7 cellular contexts compared by ENCODE assay signal in the genomic region with DNA sequence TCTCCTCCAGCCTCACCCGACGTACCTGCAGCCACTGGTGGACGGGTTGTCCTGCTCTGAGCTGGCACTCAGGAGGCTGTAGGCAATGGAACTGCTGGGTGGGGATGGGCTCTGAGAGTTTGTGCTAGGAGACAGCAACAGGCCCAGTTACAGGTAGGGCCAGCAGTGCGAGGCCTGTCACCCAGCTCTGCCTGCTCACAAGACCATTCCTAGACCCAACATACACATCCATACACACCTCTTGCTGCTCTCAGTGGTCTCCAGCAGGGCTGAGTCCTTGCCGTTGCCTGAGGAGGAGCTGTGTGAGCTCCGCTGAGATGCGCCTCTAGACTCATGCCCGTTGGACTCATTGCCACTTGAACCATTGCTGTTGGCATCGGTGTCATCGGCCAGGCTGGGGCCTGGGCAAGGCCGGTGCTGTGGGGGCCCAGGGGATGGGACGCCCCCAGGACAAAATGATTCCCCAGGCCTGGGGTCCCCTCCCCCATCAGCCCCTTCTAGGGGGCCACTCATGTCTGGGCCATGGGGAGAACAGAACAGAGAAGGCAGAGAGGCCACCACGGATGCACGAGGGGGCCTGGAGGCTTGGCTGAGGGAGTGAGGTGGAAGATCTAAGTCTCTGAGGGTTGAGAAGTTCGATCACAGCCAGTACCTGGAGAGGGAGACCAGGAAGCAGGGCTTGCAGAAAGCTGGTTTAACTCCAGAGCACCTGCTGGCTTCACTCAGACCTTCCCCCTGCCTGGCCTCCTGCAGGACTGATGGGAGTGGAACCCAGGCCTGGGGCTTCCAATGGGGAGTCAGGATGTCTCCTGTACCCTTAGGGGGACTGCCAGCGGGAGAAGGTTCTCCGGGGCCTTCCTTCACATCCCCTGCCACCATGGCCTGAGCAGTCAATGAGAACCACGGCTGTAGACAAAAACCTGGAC. TPM values are rescaled to one million over a fixed set of nuclear protein-coding genes. Genes with fewer than 3 reads are reported as not detected.
DNase-seq lines count a peak whose midpoint lies in the region; ATAC-seq, FAIRE-seq and TF ChIP-seq lines count a peak whose summit lies in the region.
"Had no signal": no experiment of that assay in that cellular context is flagged by ENCODE, and none has a peak within 500 bp of the region (broad histone marks: within the 10 kb centered on the region; RNA-seq: fewer than 3 reads in every experiment).

No MANE protein-coding gene starts in this region.

- DNase-seq in H9 (no peak), astrocyte (ENCODE audit: low read depth) (no peak), iPS-NIHi7 (ENCODE audit: extremely low spot score) (no peak), OCI-M2 (lab: John Stamatoyannopoulos, UW; ENCODE audit: unreplicated experiment) (no peak)

- no peak overlapping the region for H4K8ac ChIP-seq in H9 (replicated peaks; ENCODE audit: insufficient read length, low read depth, low read length)

- H2BK12ac ChIP-seq in H9 (ENCODE audit: insufficient read length, low read depth, low read length), result no peak overlapping the region

- H3K27me3 ChIP-seq in H9 (ENCODE audit: insufficient read depth, low read length), result no peaks in the 10 kb centered on the region
- no peaks in the 10 kb centered on the region for H3K27me3 ChIP-seq in astrocyte (ENCODE audit: insufficient read depth, low read length)
- H3K27me3 ChIP-seq in neutrophil, result peaks cover 15% of the 10 kb centered on the region

- peak overlapping the region; percentile 87 for H3K4me2 ChIP-seq in H9 (ENCODE audit: insufficient read depth, insufficient read length, low read length)
- H3K4me2 ChIP-seq in astrocyte (ENCODE audit: low read length), result peak overlapping the region; percentile 96

- H4K91ac ChIP-seq in H9 (ENCODE audit: insufficient read length, low read depth, low read length), result no peak overlapping the region

- H3K4me3 Mint-ChIP-seq in H9 (peak overlapping the region; percentile 90 to 97), astrocyte (ENCODE audit: unreplicated experiment) (peak overlapping the region; percentile 54)

- no peak overlapping the region for H3K4ac ChIP-seq in H9 (ENCODE audit: low read depth, low read length)

- H3K9me3 Mint-ChIP-seq in H9 (no peaks in the 10 kb centered on the region), astrocyte (ENCODE audit: unreplicated experiment) (peaks cover 2% of the 10 kb centered on the region)

- no peak overlapping the region for H3K18ac ChIP-seq in H9 (ENCODE audit: insufficient read length, low read depth, low read length)

- WGBS in H9 (ENCODE audit: extremely low coverage, insufficient read length, low lambda C conversion rate), result no CpG with 5 or more reads among the region's 18 CpGs

- peaks cover 2% of the 10 kb centered on the region for H3K27me3 Mint-ChIP-seq in H9 (ENCODE audit: low read depth)
- no peaks in the 10 kb centered on the region for H3K27me3 Mint-ChIP-seq in astrocyte (ENCODE audit: low read depth, unreplicated experiment)

- no peak overlapping the region for H4K5ac ChIP-seq in H9 (ENCODE audit: insufficient read length, low read depth, low read length)

- H2BK20ac ChIP-seq in H9 (ENCODE audit: low read depth, low read length, poor library complexity, severe bottlenecking), result no peak overlapping the region

- H3T11ph ChIP-seq in H9 (ENCODE audit: low read length), result no peak overlapping the region

- no peak for FAIRE-seq in astrocyte (lab: Jason Lieb, UNC)

- peaks cover 21 to 25% of the 10 kb centered on the region in 2 experiments for H3K4me1 Mint-ChIP-seq in H9
- peaks cover 19% of the 10 kb centered on the region for H3K4me1 Mint-ChIP-seq in astrocyte (ENCODE audit: low read depth, unreplicated experiment)

- no peaks in the 10 kb centered on the region for H4K20me1 ChIP-seq in H9 (ENCODE audit: control insufficient read depth, insufficient read depth, insufficient read length)
- peaks cover 17% of the 10 kb centered on the region for H4K20me1 ChIP-seq in astrocyte (ENCODE audit: insufficient read depth, low read length)

- H3K56ac ChIP-seq in H9 (ENCODE audit: insufficient read length, low read depth, low read length), result no peak overlapping the region

- H3K9me3 ChIP-seq in H9 (ENCODE audit: control insufficient read depth, low read depth, low read length) (no peaks in the 10 kb centered on the region), astrocyte (ENCODE audit: insufficient read depth, low read depth, low read length) (no peaks in the 10 kb centered on the region), neutrophil (no peaks in the 10 kb centered on the region)

- peaks cover 13% of the 10 kb centered on the region for H3K23me2 ChIP-seq in H9 (ENCODE audit: insufficient read length, low read depth, low read length, poor library complexity, severe bottlenecking)

- H2BK5ac ChIP-seq in H9 (ENCODE audit: insufficient read length, low read length), result no peak overlapping the region

- H2AFZ ChIP-seq in H9 (ENCODE audit: low read length), result no peak overlapping the region
- peak overlapping the region; percentile 65 for H2AFZ ChIP-seq in astrocyte (ENCODE audit: low read depth, low read length)

- H3K27ac Mint-ChIP-seq in H9 (no peak overlapping the region), astrocyte (ENCODE audit: unreplicated experiment) (no peak overlapping the region)

- H3K36me3 ChIP-seq in astrocyte (ENCODE audit: insufficient read depth, low read length), result peaks cover 3% of the 10 kb centered on the region
- H3K36me3 ChIP-seq in neutrophil, result peaks cover 15% of the 10 kb centered on the region

- peaks cover 2% of the 10 kb centered on the region for H3K79me1 ChIP-seq in H9 (ENCODE audit: insufficient read depth, low read depth, low read length, poor library complexity, severe bottlenecking)

- H3K36me3 Mint-ChIP-seq in H9 (ENCODE audit: insufficient read depth in 1 of 3, low read depth in 3 of 3) (peaks cover 28 to 41% (median 40%) of the 10 kb centered on the region in 3 experiments), astrocyte (ENCODE audit: low read depth, unreplicated experiment) (peaks cover 22% of the 10 kb centered on the region)

- no peak overlapping the region for H2BK15ac ChIP-seq in H9 (ENCODE audit: low read depth, low read length)

- H3K14ac ChIP-seq in H9 (ENCODE audit: insufficient read depth, low read length), result no peak overlapping the region

- H3K4me3 ChIP-seq in astrocyte (ENCODE audit: insufficient read depth, low read depth, low read length) (peak overlapping the region; percentile 73), neutrophil (ENCODE audit: low read depth in 1 of 2, low read length in 1 of 2) (peak overlapping the region; percentile 69 to 95)

- H3K4me1 ChIP-seq in H9 (ENCODE audit: insufficient read depth, low read length) (peaks cover 5% of the 10 kb centered on the region), astrocyte (ENCODE audit: insufficient read depth, low read length) (peaks cover 45% of the 10 kb centered on the region), neutrophil (ENCODE audit: control insufficient read depth in 1 of 2, insufficient read depth in 1 of 2, low read depth in 1 of 2, low read length in 1 of 2) (peaks cover 48 to 51% of the 10 kb centered on the region in 2 experiments)

- no peak for ATAC-seq in HG03439 (IDR thresholded peaks at IDR 0.05; ENCODE audit: unreplicated experiment)

- no peak overlapping the region for H2BK120ac ChIP-seq in H9 (ENCODE audit: low read depth, low read length, poor library complexity, severe bottlenecking)

- H3K9ac ChIP-seq in H9 (ENCODE audit: extremely low read depth, insufficient read length, low read length) (no peak overlapping the region), astrocyte (ENCODE audit: low read length) (peak overlapping the region; percentile 91)

- no peak overlapping the region for H3K23ac ChIP-seq in H9 (ENCODE audit: insufficient read length, low read depth, low read length)

- H2AK5ac ChIP-seq in H9 (ENCODE audit: insufficient read length, low read length), result no peak overlapping the region

- no peak overlapping the region for H3K27ac ChIP-seq in H9 (ENCODE audit: insufficient read length, low read depth, low read length)
- H3K27ac ChIP-seq in astrocyte (ENCODE audit: low read depth, low read length), result peak overlapping the region; percentile 99
- H3K27ac ChIP-seq in neutrophil, result peak overlapping the region; percentile 84

- TF ChIP-seq CTCF in H9 (conservative IDR thresholded peaks at IDR 0.05) (no peak), astrocyte (IDR thresholded peaks at IDR 0.05; ENCODE audit: insufficient read depth, low read depth, low read length) (no peak), neutrophil (IDR thresholded peaks at IDR 0.05) (no peak)

- no peaks in the 10 kb centered on the region for H3K79me2 ChIP-seq in H9 (ENCODE audit: insufficient read depth, low read length)
- H3K79me2 ChIP-seq in astrocyte (ENCODE audit: insufficient read depth, low read length), result peaks cover 4% of the 10 kb centered on the region

RNA-seq across cellular contexts. Expression of gene PER1, which starts 1.7 kb away (rescaled TPM):
- total RNA-seq in H9 (2021), result 36.5 and 37.2 TPM in 2 replicates
- 17.0 and 18.1 TPM in 2 replicates for total RNA-seq in astrocyte

RNA-seq across cellular contexts. Expression of gene VAMP2, which starts 12.3 kb away (rescaled TPM):
- total RNA-seq in H9 (2021), result 22.8 and 22.9 TPM in 2 replicates
- 28.0 and 31.3 TPM in 2 replicates for total RNA-seq in astrocyte

RNA-seq across cellular contexts. Expression of gene TMEM107, which starts 25.7 kb away (rescaled TPM):
- 12.7 and 14.3 TPM in 2 replicates for total RNA-seq in H9 (2021)
- total RNA-seq in astrocyte, result 9.4 and 10.1 TPM in 2 replicates

RNA-seq across cellular contexts. Expression of gene HES7, which starts 26.6 kb away (rescaled TPM):
- total RNA-seq in H9 (2021) (0.26 and 0.33 TPM in 2 replicates), astrocyte (0.64 and 1.0 TPM in 2 replicates)
- total RNA-seq: lower leg skin had no signal

RNA-seq across cellular contexts. Expression of gene ALOXE3, which starts 32.1 kb away (rescaled TPM):
- 0.13 and 0.42 TPM in 2 replicates for total RNA-seq in H9 (2021)
- total RNA-seq in astrocyte, result 0.17 and 0.82 TPM in 2 replicates
